In the genomic region with DNA sequence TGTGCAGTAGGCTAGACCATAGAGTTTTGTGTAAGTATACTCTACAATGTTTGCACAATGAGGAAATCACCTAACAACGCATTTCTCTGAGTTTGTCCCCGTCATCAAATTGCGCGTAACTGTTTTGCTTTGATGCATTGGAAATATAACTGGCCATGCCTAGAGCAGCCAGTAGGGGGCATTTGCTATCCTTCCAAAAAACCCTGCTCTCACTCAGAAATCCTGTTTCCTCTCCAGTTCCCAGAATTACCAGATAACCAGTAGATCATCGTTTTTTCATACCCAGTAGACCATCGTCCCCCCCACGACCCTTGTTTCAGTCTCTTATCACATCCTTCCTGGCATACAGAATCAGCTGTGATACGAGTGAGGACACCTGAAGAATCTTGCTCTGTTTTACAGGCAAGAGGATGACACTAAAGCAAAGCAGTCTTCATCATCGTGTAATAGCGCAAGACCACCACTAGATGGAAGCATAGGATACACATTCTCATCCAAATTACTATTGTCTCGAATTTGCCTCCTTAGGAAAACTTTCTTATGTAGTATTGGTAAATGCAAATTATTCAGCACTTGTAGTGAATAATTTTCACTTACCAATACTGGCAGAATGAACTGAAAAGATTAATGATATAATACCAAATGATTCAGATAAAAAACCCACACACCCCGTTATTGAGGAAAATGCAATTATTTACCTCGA, we compare ENCODE assay signal across 8 cellular contexts. TPM values are rescaled to one million over a fixed set of nuclear protein-coding genes. Genes with fewer than 3 reads are reported as not detected.
DNase-seq lines count a peak whose midpoint lies in the region; ATAC-seq and TF ChIP-seq lines count a peak whose summit lies in the region.

No MANE protein-coding gene starts in this region.

- POLR2A ChIA-PET in BJ (lab: Charles Lee) = no interaction called here

- ATAC-seq in HG03378 (IDR thresholded peaks at IDR 0.05; ENCODE audit: unreplicated experiment) (peak; percentile 95), left colon (peak; percentile 91)

- intact Hi-C loops in left colon (cut with DNase I, micrococcal nuclease) = loop anchor here in 1 of 2 donors (5.0 kb wide), 1 partner anchor 293 kb away; no protein-coding TSS in a partner anchor

- H3K4me3 ChIP-seq in BJ (ENCODE audit: low read depth, low read length) (peak overlapping the region; percentile 29), choroid plexus epithelial cell (ENCODE audit: low read depth, low read length) (peak overlapping the region; percentile 55)

- CTCF ChIA-PET in BJ (lab: Yijun Ruan, JAX) = interaction anchor here (0.6 to 5.7 kb wide), 16 partner anchors 9 to 774 kb away, joined by 3 to 52 read pairs (median 3); no protein-coding TSS in a partner anchor

- 0 out of 2 replicates have a peak, but pooled peaks cover 3% of the 10 kb centered on the region for H3K27me3 ChIP-seq in BJ (ENCODE audit: control insufficient read depth, insufficient read depth, low read length)

- TF ChIP-seq CTCF in BJ (IDR thresholded peaks at IDR 0.05; ENCODE audit: insufficient read depth, low read depth, low read length) = peak; percentile 81
- peak; percentile 81 for TF ChIP-seq CTCF in choroid plexus epithelial cell (conservative IDR thresholded peaks at IDR 0.05; ENCODE audit: low read depth, low read length)

- H3K36me3 ChIP-seq in BJ (ENCODE audit: control insufficient read depth, insufficient read depth, low read length) = no peaks in the 10 kb centered on the region

- peak; percentile 36 for DNase-seq in BJ (ENCODE audit: low read depth)
- peak; percentile 16 for DNase-seq in GM19238 (ENCODE audit: insufficient read length, low spot score)
- peak; percentile 72 for DNase-seq in NCI-H345 treated with DMSO at 0.1 percent for 48 hours (lab: John Stamatoyannopoulos, UW; ENCODE audit: unreplicated experiment)
- DNase-seq in activated CD4-positive, CD25-positive, alpha-beta regulatory T cell treated with anti-CD3 and anti-CD28 coated beads, Interleukin-2, amount 50 U/mL, for 72 hours = peak; percentile 68
- DNase-seq in choroid plexus epithelial cell (ENCODE audit: low read depth) = peak; percentile 95
- peak in 1 of 2 donors; percentile 59 for DNase-seq in left colon
- peak; percentile 62 to 66 for DNase-seq in stimulated activated CD4-positive, alpha-beta T cell treated with anti-CD3 and anti-CD28 coated beads, Interleukin-2, amount 100 ng/mL, for 48 hours

RNA-seq across cellular contexts. Expression of a gene that starts 4.4 kb away (rescaled TPM):
- not detected in 2 replicates for polyA plus RNA-seq in BJ (2011; rRNA removed)
- not detected in 2 replicates for polyA minus RNA-seq in BJ (2011; rRNA and poly(A)+ RNA removed)
- total RNA-seq in left colon = not detected

RNA-seq across cellular contexts. Expression of a gene that starts 47.5 kb away (rescaled TPM):
- not detected in 2 replicates for polyA plus RNA-seq in BJ (2011; rRNA removed)
- polyA minus RNA-seq in BJ (2011; rRNA and poly(A)+ RNA removed) = not detected in 2 replicates
- total RNA-seq in left colon = not detected
